Comparison of ENCODE assay signal across 1 cellular context in the genomic region with DNA sequence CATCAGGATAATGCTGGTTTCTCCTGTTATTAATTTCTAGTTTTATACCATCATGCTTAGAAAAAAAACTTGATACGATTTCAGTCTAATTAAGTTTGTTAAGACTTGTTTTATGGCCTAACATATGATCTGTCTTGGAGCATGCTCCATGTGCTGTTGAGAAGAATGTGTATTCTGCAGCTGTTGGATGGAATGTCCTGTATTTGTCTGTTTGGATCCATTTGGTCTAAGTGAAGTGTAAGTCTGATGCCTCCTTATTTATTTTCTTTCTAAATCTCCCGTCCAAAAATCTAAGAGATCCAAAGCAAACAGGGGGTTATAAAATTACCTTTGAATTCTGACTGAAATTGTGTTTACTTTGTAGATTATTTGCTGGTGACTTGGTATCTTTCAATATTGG.
A peak's percentile ranks its signal among the peaks of the same experiment; 100 is the strongest.
TF ChIP-seq lines count a peak whose summit lies in the region.

No MANE protein-coding gene starts in this region.

TF ChIP-seq in HepG2, 621 proteins besides CTCF, POLR2A, EP300 and RAD21 (continued from another document):
- TF ChIP-seq, protein P1, sequence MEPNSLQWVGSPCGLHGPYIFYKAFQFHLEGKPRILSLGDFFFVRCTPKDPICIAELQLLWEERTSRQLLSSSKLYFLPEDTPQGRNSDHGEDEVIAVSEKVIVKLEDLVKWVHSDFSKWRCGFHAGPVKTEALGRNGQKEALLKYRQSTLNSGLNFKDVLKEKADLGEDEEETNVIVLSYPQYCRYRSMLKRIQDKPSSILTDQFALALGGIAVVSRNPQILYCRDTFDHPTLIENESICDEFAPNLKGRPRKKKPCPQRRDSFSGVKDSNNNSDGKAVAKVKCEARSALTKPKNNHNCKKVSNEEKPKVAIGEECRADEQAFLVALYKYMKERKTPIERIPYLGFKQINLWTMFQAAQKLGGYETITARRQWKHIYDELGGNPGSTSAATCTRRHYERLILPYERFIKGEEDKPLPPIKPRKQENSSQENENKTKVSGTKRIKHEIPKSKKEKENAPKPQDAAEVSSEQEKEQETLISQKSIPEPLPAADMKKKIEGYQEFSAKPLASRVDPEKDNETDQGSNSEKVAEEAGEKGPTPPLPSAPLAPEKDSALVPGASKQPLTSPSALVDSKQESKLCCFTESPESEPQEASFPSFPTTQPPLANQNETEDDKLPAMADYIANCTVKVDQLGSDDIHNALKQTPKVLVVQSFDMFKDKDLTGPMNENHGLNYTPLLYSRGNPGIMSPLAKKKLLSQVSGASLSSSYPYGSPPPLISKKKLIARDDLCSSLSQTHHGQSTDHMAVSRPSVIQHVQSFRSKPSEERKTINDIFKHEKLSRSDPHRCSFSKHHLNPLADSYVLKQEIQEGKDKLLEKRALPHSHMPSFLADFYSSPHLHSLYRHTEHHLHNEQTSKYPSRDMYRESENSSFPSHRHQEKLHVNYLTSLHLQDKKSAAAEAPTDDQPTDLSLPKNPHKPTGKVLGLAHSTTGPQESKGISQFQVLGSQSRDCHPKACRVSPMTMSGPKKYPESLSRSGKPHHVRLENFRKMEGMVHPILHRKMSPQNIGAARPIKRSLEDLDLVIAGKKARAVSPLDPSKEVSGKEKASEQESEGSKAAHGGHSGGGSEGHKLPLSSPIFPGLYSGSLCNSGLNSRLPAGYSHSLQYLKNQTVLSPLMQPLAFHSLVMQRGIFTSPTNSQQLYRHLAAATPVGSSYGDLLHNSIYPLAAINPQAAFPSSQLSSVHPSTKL (CRISPR knock-in tag; IDR thresholded peaks at IDR 0.05), result peak; percentile 37; the same call in 1 of the 2 replicates
- TF ChIP-seq NONO (IDR thresholded peaks at IDR 0.05) (no peak), NONO (CRISPR knock-in tag; conservative IDR thresholded peaks at IDR 0.05) (no peak), SRF (IDR thresholded peaks at IDR 0.05; ENCODE audit: low read depth, low read length) (no peak), CCAR2 (optimal IDR thresholded peaks at IDR 0.05; ENCODE audit: low read depth, low read length) (no peak), RFXAP (CRISPR knock-in tag; IDR thresholded peaks at IDR 0.05; ENCODE audit: borderline replicate concordance) (no peak), HHEX (CRISPR knock-in tag; IDR thresholded peaks at IDR 0.05) (no peak), ZKSCAN8 (CRISPR knock-in tag; IDR thresholded peaks at IDR 0.05; ENCODE audit: borderline replicate concordance) (no peak), ZNF883 (CRISPR knock-in tag; IDR thresholded peaks at IDR 0.05; ENCODE audit: not compliant biosample characterization) (no peak), ZNF746 (CRISPR knock-in tag; IDR thresholded peaks at IDR 0.05) (no peak), SOX5 (CRISPR knock-in tag; IDR thresholded peaks at IDR 0.05; ENCODE audit: borderline replicate concordance) (0 out of 2 replicates have a peak, but pooled peaks have one; percentile 22), HCFC1 (IDR thresholded peaks at IDR 0.05; ENCODE audit: low read depth, low read length) (no peak), MLLT10 (CRISPR knock-in tag; IDR thresholded peaks at IDR 0.05) (no peak), KAT8 (CRISPR knock-in tag; IDR thresholded peaks at IDR 0.05) (peak; percentile 41; the same call in 1 of the 2 replicates)
- TF ChIP-seq, protein P2, sequence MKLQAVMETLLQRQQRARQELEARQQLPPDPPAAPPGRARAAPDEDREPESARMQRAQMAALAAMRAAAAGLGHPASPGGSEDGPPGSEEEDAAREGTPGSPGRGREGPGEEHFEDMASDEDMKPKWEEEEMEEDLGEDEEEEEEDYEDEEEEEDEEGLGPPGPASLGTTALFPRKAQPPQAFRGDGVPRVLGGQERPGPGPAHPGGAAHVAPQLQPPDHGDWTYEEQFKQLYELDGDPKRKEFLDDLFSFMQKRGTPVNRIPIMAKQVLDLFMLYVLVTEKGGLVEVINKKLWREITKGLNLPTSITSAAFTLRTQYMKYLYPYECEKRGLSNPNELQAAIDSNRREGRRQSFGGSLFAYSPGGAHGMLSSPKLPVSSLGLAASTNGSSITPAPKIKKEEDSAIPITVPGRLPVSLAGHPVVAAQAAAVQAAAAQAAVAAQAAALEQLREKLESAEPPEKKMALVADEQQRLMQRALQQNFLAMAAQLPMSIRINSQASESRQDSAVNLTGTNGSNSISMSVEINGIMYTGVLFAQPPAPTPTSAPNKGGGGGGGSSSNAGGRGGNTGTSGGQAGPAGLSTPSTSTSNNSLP (IDR thresholded peaks at IDR 0.05; ENCODE audit: low read depth, low read length), result no peak
- TF ChIP-seq, protein P3, sequence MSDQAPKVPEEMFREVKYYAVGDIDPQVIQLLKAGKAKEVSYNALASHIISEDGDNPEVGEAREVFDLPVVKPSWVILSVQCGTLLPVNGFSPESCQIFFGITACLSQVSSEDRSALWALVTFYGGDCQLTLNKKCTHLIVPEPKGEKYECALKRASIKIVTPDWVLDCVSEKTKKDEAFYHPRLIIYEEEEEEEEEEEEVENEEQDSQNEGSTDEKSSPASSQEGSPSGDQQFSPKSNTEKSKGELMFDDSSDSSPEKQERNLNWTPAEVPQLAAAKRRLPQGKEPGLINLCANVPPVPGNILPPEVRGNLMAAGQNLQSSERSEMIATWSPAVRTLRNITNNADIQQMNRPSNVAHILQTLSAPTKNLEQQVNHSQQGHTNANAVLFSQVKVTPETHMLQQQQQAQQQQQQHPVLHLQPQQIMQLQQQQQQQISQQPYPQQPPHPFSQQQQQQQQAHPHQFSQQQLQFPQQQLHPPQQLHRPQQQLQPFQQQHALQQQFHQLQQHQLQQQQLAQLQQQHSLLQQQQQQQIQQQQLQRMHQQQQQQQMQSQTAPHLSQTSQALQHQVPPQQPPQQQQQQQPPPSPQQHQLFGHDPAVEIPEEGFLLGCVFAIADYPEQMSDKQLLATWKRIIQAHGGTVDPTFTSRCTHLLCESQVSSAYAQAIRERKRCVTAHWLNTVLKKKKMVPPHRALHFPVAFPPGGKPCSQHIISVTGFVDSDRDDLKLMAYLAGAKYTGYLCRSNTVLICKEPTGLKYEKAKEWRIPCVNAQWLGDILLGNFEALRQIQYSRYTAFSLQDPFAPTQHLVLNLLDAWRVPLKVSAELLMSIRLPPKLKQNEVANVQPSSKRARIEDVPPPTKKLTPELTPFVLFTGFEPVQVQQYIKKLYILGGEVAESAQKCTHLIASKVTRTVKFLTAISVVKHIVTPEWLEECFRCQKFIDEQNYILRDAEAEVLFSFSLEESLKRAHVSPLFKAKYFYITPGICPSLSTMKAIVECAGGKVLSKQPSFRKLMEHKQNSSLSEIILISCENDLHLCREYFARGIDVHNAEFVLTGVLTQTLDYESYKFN (CRISPR knock-in tag; conservative IDR thresholded peaks at IDR 0.05), result no peak
- TF ChIP-seq, protein P4, sequence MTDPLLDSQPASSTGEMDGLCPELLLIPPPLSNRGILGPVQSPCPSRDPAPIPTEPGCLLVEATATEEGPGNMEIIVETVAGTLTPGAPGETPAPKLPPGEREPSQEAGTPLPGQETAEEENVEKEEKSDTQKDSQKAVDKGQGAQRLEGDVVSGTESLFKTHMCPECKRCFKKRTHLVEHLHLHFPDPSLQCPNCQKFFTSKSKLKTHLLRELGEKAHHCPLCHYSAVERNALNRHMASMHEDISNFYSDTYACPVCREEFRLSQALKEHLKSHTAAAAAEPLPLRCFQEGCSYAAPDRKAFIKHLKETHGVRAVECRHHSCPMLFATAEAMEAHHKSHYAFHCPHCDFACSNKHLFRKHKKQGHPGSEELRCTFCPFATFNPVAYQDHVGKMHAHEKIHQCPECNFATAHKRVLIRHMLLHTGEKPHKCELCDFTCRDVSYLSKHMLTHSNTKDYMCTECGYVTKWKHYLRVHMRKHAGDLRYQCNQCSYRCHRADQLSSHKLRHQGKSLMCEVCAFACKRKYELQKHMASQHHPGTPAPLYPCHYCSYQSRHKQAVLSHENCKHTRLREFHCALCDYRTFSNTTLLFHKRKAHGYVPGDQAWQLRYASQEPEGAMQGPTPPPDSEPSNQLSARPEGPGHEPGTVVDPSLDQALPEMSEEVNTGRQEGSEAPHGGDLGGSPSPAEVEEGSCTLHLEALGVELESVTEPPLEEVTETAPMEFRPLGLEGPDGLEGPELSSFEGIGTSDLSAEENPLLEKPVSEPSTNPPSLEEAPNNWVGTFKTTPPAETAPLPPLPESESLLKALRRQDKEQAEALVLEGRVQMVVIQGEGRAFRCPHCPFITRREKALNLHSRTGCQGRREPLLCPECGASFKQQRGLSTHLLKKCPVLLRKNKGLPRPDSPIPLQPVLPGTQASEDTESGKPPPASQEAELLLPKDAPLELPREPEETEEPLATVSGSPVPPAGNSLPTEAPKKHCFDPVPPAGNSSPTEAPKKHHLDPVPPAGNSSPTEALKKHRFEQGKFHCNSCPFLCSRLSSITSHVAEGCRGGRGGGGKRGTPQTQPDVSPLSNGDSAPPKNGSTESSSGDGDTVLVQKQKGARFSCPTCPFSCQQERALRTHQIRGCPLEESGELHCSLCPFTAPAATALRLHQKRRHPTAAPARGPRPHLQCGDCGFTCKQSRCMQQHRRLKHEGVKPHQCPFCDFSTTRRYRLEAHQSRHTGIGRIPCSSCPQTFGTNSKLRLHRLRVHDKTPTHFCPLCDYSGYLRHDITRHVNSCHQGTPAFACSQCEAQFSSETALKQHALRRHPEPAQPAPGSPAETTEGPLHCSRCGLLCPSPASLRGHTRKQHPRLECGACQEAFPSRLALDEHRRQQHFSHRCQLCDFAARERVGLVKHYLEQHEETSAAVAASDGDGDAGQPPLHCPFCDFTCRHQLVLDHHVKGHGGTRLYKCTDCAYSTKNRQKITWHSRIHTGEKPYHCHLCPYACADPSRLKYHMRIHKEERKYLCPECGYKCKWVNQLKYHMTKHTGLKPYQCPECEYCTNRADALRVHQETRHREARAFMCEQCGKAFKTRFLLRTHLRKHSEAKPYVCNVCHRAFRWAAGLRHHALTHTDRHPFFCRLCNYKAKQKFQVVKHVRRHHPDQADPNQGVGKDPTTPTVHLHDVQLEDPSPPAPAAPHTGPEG (CRISPR knock-in tag; IDR thresholded peaks at IDR 0.05), result no peak
- TF ChIP-seq, protein P5, sequence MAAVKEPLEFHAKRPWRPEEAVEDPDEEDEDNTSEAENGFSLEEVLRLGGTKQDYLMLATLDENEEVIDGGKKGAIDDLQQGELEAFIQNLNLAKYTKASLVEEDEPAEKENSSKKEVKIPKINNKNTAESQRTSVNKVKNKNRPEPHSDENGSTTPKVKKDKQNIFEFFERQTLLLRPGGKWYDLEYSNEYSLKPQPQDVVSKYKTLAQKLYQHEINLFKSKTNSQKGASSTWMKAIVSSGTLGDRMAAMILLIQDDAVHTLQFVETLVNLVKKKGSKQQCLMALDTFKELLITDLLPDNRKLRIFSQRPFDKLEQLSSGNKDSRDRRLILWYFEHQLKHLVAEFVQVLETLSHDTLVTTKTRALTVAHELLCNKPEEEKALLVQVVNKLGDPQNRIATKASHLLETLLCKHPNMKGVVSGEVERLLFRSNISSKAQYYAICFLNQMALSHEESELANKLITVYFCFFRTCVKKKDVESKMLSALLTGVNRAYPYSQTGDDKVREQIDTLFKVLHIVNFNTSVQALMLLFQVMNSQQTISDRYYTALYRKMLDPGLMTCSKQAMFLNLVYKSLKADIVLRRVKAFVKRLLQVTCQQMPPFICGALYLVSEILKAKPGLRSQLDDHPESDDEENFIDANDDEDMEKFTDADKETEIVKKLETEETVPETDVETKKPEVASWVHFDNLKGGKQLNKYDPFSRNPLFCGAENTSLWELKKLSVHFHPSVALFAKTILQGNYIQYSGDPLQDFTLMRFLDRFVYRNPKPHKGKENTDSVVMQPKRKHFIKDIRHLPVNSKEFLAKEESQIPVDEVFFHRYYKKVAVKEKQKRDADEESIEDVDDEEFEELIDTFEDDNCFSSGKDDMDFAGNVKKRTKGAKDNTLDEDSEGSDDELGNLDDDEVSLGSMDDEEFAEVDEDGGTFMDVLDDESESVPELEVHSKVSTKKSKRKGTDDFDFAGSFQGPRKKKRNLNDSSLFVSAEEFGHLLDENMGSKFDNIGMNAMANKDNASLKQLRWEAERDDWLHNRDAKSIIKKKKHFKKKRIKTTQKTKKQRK (IDR thresholded peaks at IDR 0.05; ENCODE audit: low read length), result no peak
- TF ChIP-seq, protein P6, sequence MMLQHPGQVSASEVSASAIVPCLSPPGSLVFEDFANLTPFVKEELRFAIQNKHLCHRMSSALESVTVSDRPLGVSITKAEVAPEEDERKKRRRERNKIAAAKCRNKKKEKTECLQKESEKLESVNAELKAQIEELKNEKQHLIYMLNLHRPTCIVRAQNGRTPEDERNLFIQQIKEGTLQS (CRISPR knock-in tag; IDR thresholded peaks at IDR 0.05), result no peak
- TF ChIP-seq, protein P7, sequence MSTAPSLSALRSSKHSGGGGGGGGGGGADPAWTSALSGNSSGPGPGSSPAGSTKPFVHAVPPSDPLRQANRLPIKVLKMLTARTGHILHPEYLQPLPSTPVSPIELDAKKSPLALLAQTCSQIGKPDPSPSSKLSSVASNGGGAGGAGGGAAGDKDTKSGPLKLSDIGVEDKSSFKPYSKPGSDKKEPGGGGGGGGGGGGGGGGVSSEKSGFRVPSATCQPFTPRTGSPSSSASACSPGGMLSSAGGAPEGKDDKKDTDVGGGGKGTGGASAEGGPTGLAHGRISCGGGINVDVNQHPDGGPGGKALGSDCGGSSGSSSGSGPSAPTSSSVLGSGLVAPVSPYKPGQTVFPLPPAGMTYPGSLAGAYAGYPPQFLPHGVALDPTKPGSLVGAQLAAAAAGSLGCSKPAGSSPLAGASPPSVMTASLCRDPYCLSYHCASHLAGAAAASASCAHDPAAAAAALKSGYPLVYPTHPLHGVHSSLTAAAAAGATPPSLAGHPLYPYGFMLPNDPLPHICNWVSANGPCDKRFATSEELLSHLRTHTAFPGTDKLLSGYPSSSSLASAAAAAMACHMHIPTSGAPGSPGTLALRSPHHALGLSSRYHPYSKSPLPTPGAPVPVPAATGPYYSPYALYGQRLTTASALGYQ (CRISPR knock-in tag; IDR thresholded peaks at IDR 0.05), result no peak
TF ChIP-seq in HepG2: peak in this region for 8.
